In the genomic region with DNA sequence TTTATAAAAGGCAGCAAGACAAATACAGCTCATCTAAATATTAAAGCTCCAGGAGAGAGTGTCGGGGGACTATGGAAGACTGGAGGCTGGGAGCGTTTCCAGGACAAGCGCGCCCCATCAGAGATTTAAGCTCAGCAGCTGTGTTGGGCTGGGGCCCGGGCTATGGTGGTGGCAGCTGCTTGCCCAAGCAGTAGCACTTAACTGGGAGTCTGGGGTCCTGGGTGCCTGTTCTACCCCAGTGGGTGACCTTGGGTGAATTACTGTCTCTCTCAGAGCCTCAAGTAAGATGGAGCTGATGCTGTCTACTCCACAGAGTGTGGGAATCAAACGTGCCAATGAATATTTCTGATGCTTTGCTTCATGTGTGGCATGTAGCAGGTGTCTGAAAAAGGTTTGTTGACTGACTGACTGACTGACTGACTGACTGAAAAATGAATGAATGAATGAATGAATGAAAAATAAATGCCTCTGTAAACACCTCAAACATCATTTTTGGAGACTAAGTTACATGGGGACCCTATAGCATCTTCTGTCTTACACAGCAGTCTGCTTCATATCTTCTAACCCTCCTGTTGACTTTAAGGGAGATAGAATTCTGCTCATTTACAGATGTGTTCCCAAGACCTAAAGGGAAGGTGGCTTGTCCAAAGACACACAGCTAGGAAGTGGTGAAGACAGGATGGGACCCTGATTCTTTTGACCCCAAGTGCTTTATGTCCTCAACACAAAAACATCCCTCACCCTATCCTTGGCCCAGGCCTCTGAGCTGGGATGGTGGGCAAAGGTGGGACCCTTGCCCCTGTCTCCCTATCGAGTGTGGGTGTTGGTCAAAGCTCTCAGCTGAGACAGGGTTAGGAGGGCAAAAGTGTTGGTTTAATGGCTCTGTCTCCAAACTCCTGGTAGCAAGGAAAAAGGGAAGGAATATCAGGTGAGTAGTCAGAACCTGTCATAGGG, we compare ENCODE assay signal across 11 cellular contexts.
DNase-seq lines count a peak whose midpoint lies in the region; ATAC-seq and TF ChIP-seq lines count a peak whose summit lies in the region.
"Had no signal": no experiment of that assay in that cellular context is flagged by ENCODE, and none has a peak within 500 bp of the region (broad histone marks: within the 10 kb centered on the region; RNA-seq: fewer than 3 reads in every experiment).

No MANE protein-coding gene starts in this region.

- peaks cover 23% of the 10 kb centered on the region for H3K4me1 Mint-ChIP-seq in activated naive CD4-positive, alpha-beta T cell treated with anti-CD3 and anti-CD28 coated beads for 36 hours (ENCODE audit: low read depth)
- H3K4me1 Mint-ChIP-seq in T-helper 17 cell (peaks cover 28% of the 10 kb centered on the region), immature natural killer cell (peaks cover 28 to 54% of the 10 kb centered on the region in 2 donors)

- no peak for TF ChIP-seq EP300 in transverse colon (IDR thresholded peaks at IDR 0.05; ENCODE audit: low read depth)

- H3K9me3 Mint-ChIP-seq in activated naive CD4-positive, alpha-beta T cell treated with anti-CD3 and anti-CD28 coated beads for 36 hours = no peaks in the 10 kb centered on the region
- H3K9me3 Mint-ChIP-seq in immature natural killer cell = no peaks in the 10 kb centered on the region

- H3K27me3 Mint-ChIP-seq in activated naive CD4-positive, alpha-beta T cell treated with anti-CD3 and anti-CD28 coated beads for 36 hours (ENCODE audit: low read depth) = no peaks in the 10 kb centered on the region
- H3K27me3 Mint-ChIP-seq in T-helper 17 cell (peaks cover 24% of the 10 kb centered on the region), immature natural killer cell (ENCODE audit: low read depth in 3 of 3) (peaks cover 14 to 29% (median 19%) of the 10 kb centered on the region in 3 donors)

- no peaks in the 10 kb centered on the region for H3K9me3 ChIP-seq in T-helper 17 cell (ENCODE audit: control insufficient read depth, low read length, poor library complexity, severe bottlenecking)
- no peaks in the 10 kb centered on the region for H3K9me3 ChIP-seq in transverse colon
- H3K9me3 ChIP-seq in right atrium auricular region = no peaks in the 10 kb centered on the region
- H3K9me3 ChIP-seq: HAP-1 had no signal

- H3K4me1 ChIP-seq in transverse colon = peaks cover 32 to 69% (median 55%) of the 10 kb centered on the region in 4 donors
- peaks cover 0 to 17% of the 10 kb centered on the region in 2 donors for H3K4me1 ChIP-seq in right atrium auricular region

- TF ChIP-seq POLR2A in transverse colon (IDR thresholded peaks at IDR 0.05) = no peak

- TF ChIP-seq CTCF in transverse colon (IDR thresholded peaks at IDR 0.05) = no peak
- no peak for TF ChIP-seq CTCF in right atrium auricular region (IDR thresholded peaks at IDR 0.05)

- peak overlapping the region; percentile 72 for H3K27ac Mint-ChIP-seq in activated naive CD4-positive, alpha-beta T cell treated with anti-CD3 and anti-CD28 coated beads for 36 hours
- H3K27ac Mint-ChIP-seq in T-helper 17 cell (no peak overlapping the region), immature natural killer cell (peak overlapping the region; percentile 8 to 76 (median 44))

- H3K27ac ChIP-seq in transverse colon = peak overlapping the region; percentile 73 to 84 (median 84)
- peak overlapping the region in 1 of 2 donors; percentile 6 for H3K27ac ChIP-seq in right atrium auricular region

- H3K27me3 ChIP-seq in transverse colon = no peaks in the 10 kb centered on the region
- no peaks in the 10 kb centered on the region for H3K27me3 ChIP-seq in right atrium auricular region

- intact Hi-C loops in activated naive CD4-positive, alpha-beta T cell treated with anti-CD3 and anti-CD28 coated beads for 36 hours (cut with micrococcal nuclease) = loop anchor here (2.0 to 5.0 kb wide), 2 partner anchors 64 to 843 kb away; no protein-coding TSS in a partner anchor
- intact Hi-C loops in transverse colon (cut with DNase I; ENCODE audit: low total_unique reads) = no loop called here

- H3K4me3 Mint-ChIP-seq in activated naive CD4-positive, alpha-beta T cell treated with anti-CD3 and anti-CD28 coated beads for 36 hours = peak overlapping the region; percentile 56
- H3K4me3 Mint-ChIP-seq in T-helper 17 cell = peak overlapping the region; percentile 74
- peak overlapping the region; percentile 68 to 90 (median 79) for H3K4me3 Mint-ChIP-seq in immature natural killer cell

- DNase-seq in activated naive CD4-positive, alpha-beta T cell treated with anti-CD3 and anti-CD28 coated beads for 36 hours = no peak
- DNase-seq in activated naive CD4-positive, alpha-beta T cell (lab: John Stamatoyannopoulos, UW) = no peak
- DNase-seq in T-helper 17 cell (no peak), immature natural killer cell (peak in 1 of 3 donors; percentile 15), transverse colon (no peak), HPDE6-E6E7 (ENCODE audit: extremely low spot score) (no peak), right atrium auricular region (ENCODE audit: low spot score) (no peak)
- no peak for DNase-seq in stimulated activated CD4-positive, alpha-beta T cell treated with anti-CD3 and anti-CD28 coated beads, Interleukin-4, amount 100 ng/mL, for 24 hours
- DNase-seq: glutamatergic neuron, NCI-H82 had no signal

- CTCF ChIA-PET in activated naive CD4-positive, alpha-beta T cell treated with anti-CD3 and anti-CD28 coated beads for 36 hours (lab: Charles Lee) = interaction anchor here (1.6 kb wide), 1 partner anchor 10 kb away, joined by 4 read pairs; no protein-coding TSS in a partner anchor

- ATAC-seq in T-helper 17 cell = peak; percentile 15

- H3K4me3 ChIP-seq in transverse colon = peak overlapping the region in 1 of 4 donors; percentile 14
- no peak overlapping the region for H3K4me3 ChIP-seq in right atrium auricular region
- H3K4me3 ChIP-seq: HAP-1 had no signal

- 10 to 49% methylated on average over 5 to 7 of the region's 7 CpGs for WGBS in transverse colon (ENCODE audit: low coverage in 1 of 2), 2 donors

- H3K36me3 Mint-ChIP-seq in activated naive CD4-positive, alpha-beta T cell treated with anti-CD3 and anti-CD28 coated beads for 36 hours (ENCODE audit: low read depth) = no peaks in the 10 kb centered on the region
- H3K36me3 Mint-ChIP-seq in T-helper 17 cell (ENCODE audit: low read depth) = no peaks in the 10 kb centered on the region
- no peaks in the 10 kb centered on the region for H3K36me3 Mint-ChIP-seq in immature natural killer cell

- H3K36me3 ChIP-seq in transverse colon = no peaks in the 10 kb centered on the region
- no peaks in the 10 kb centered on the region for H3K36me3 ChIP-seq in right atrium auricular region
- H3K36me3 ChIP-seq: HAP-1 had no signal

- in situ Hi-C loops in transverse colon (cut with MboI; ENCODE audit: low pct_ligation_motif_present in 1 of 4, low pct_unique_long_range_greater_than_20kb in 1 of 4, low sequenced_read_pairs in 3 of 4) = no loop called here
